11 cellular contexts compared by ENCODE assay signal in the genomic region with DNA sequence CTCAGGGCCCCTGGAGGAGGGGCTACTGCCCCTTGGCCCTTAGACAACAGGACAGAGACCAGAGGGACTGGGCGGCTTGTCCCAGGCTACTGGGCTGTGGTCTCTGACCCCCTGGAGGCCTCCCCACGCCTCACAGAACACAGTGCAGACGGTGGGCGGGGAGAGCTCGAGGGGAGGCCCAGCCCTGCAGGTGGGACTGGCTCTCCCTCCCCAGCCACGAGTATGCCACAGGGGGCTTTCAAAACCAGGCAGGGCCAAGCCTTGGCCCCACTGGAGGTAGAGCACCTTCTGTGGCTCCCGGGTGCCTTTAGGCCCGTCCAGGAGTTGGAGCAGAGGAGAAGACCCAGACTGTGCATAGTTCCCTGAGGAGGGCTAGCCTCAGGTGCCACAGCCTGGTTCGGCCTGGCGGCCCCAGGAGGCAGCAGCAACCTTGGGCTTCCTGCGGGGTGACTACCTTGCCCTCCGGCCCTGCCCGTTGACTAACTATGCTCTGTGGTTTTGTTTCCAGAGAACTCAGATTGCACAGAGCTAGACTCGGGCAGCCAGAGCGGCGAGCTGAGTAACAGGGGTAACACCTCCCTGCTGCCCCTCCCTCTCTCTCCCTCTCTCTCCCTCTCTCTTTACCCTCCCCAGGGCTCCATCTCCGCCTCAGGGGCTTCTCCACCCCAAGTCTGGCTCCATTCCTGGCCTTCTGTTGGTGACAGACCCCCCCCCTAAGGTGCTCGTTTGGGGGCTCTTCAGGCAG. TPM values are rescaled to one million over a fixed set of nuclear protein-coding genes. Genes with fewer than 3 reads are reported as not detected.
A peak's percentile ranks its signal among the peaks of the same experiment; 100 is the strongest.
DNase-seq lines count a peak whose midpoint lies in the region; ATAC-seq and TF ChIP-seq lines count a peak whose summit lies in the region.
"Had no signal": no experiment of that assay in that cellular context is flagged by ENCODE, and none has a peak within 500 bp of the region (broad histone marks: within the 10 kb centered on the region; RNA-seq: fewer than 3 reads in every experiment).

No MANE protein-coding gene starts in this region.

- H3K36me3 ChIP-seq in RWPE2 (ENCODE audit: low read depth) = peaks cover 28% of the 10 kb centered on the region
- H3K36me3 ChIP-seq in left ventricle myocardium inferior = peaks cover 48% of the 10 kb centered on the region

- ATAC-seq in activated CD8-positive, alpha-beta T cell treated with anti-CD3 and anti-CD28 coated beads for 36 hours = no peak
- ATAC-seq in activated CD8-positive, alpha-beta T cell treated with anti-CD3 and anti-CD28 coated beads, Interleukin-2, amount 10 ng/mL, durations not matched to agents 7 days and 5 days = no peak
- ATAC-seq in RWPE2 (ENCODE audit: low read depth) = peak; percentile 95
- ATAC-seq in stimulated activated memory B cell treated with anti-CD40 and anti-IgM and Interleukin-4, amounts not matched to agents 10 μg/mL and 1 μg/mL and 100 μg/mL, for 72 hours = peak; percentile 66
- no peak for ATAC-seq in HG02678 (IDR thresholded peaks at IDR 0.05; ENCODE audit: unreplicated experiment)
- no peak for ATAC-seq in HG03460 (IDR thresholded peaks at IDR 0.05; ENCODE audit: unreplicated experiment)

- no peaks in the 10 kb centered on the region for H3K27me3 ChIP-seq in RWPE2 (ENCODE audit: insufficient read depth, poor library complexity, severe bottlenecking)
- no peaks in the 10 kb centered on the region for H3K27me3 ChIP-seq in left ventricle myocardium inferior (ENCODE audit: low read depth)

- H3K4me1 ChIP-seq in RWPE2 (ENCODE audit: insufficient read depth, poor library complexity, severe bottlenecking) = peaks cover 13% of the 10 kb centered on the region
- H3K4me1 ChIP-seq in left ventricle myocardium inferior = peaks cover 19% of the 10 kb centered on the region

- peaks cover 33% of the 10 kb centered on the region for H3K4me1 Mint-ChIP-seq in activated CD8-positive, alpha-beta T cell treated with anti-CD3 and anti-CD28 coated beads for 36 hours (ENCODE audit: low read depth)
- peaks cover 36% of the 10 kb centered on the region for H3K4me1 Mint-ChIP-seq in activated CD8-positive, alpha-beta T cell treated with anti-CD3 and anti-CD28 coated beads, Interleukin-2, amount 10 ng/mL, durations not matched to agents 7 days and 5 days (ENCODE audit: low read depth)
- H3K4me1 Mint-ChIP-seq in stimulated activated memory B cell treated with anti-CD40 and anti-IgM and Interleukin-4, amounts not matched to agents 10 μg/mL and 1 μg/mL and 100 μg/mL, for 72 hours = peaks cover 63% of the 10 kb centered on the region

- CTCF ChIA-PET in activated CD8-positive, alpha-beta T cell treated with anti-CD3 and anti-CD28 coated beads for 36 hours (lab: Charles Lee) = interaction anchor here (1.0 kb wide), 1 partner anchor 14 kb away, joined by 3 read pairs; no protein-coding TSS in a partner anchor
- CTCF ChIA-PET in activated CD8-positive, alpha-beta T cell treated with anti-CD3 and anti-CD28 coated beads, Interleukin-2, amount 10 ng/mL, durations not matched to agents 7 days and 5 days (lab: Charles Lee) = no interaction called here

- H3K27me3 Mint-ChIP-seq in activated CD8-positive, alpha-beta T cell treated with anti-CD3 and anti-CD28 coated beads for 36 hours = no peaks in the 10 kb centered on the region
- no peaks in the 10 kb centered on the region for H3K27me3 Mint-ChIP-seq in activated CD8-positive, alpha-beta T cell treated with anti-CD3 and anti-CD28 coated beads, Interleukin-2, amount 10 ng/mL, durations not matched to agents 7 days and 5 days (ENCODE audit: low read depth)
- no peaks in the 10 kb centered on the region for H3K27me3 Mint-ChIP-seq in stimulated activated memory B cell treated with anti-CD40 and anti-IgM and Interleukin-4, amounts not matched to agents 10 μg/mL and 1 μg/mL and 100 μg/mL, for 72 hours

- H3K4me3 ChIP-seq in RWPE2 (ENCODE audit: severe bottlenecking) (no peak overlapping the region), left ventricle myocardium inferior (no peak overlapping the region)
- H3K4me3 ChIP-seq: skin epidermis had no signal

- H3K36me3 Mint-ChIP-seq in activated CD8-positive, alpha-beta T cell treated with anti-CD3 and anti-CD28 coated beads for 36 hours (ENCODE audit: low read depth) = peaks cover 14% of the 10 kb centered on the region
- H3K36me3 Mint-ChIP-seq in activated CD8-positive, alpha-beta T cell treated with anti-CD3 and anti-CD28 coated beads, Interleukin-2, amount 10 ng/mL, durations not matched to agents 7 days and 5 days (ENCODE audit: low read depth) = peaks cover 32% of the 10 kb centered on the region
- peaks cover 33% of the 10 kb centered on the region for H3K36me3 Mint-ChIP-seq in stimulated activated memory B cell treated with anti-CD40 and anti-IgM and Interleukin-4, amounts not matched to agents 10 μg/mL and 1 μg/mL and 100 μg/mL, for 72 hours

- no peak for DNase-seq in activated CD8-positive, alpha-beta T cell treated with anti-CD3 and anti-CD28 coated beads for 36 hours
- DNase-seq in activated CD8-positive, alpha-beta T cell treated with anti-CD3 and anti-CD28 coated beads, Interleukin-2, amount 10 ng/mL, durations not matched to agents 7 days and 5 days = no peak
- DNase-seq in RWPE2 (ENCODE audit: low spot score) = peak; percentile 92
- peak; percentile 17 for DNase-seq in left ventricle myocardium inferior
- DNase-seq in SK-N-DZ (ENCODE audit: low spot score) = no peak
- DNase-seq: activated gamma-delta T cell, NCI-H1436 had no signal

- intact Hi-C loops in activated CD8-positive, alpha-beta T cell treated with anti-CD3 and anti-CD28 coated beads for 36 hours (cut with micrococcal nuclease) = no loop called here
- intact Hi-C loops in left ventricle myocardium inferior (cut with micrococcal nuclease) = no loop called here

- POLR2A ChIA-PET in activated CD8-positive, alpha-beta T cell treated with anti-CD3 and anti-CD28 coated beads for 36 hours (lab: Charles Lee) = interaction anchor here (0.9 kb wide), 1 partner anchor 17 kb away, joined by 3 read pairs; no protein-coding TSS in a partner anchor
- POLR2A ChIA-PET in activated CD8-positive, alpha-beta T cell treated with anti-CD3 and anti-CD28 coated beads, Interleukin-2, amount 10 ng/mL, durations not matched to agents 7 days and 5 days (lab: Charles Lee) = no interaction called here

- H3K27ac Mint-ChIP-seq in activated CD8-positive, alpha-beta T cell treated with anti-CD3 and anti-CD28 coated beads for 36 hours = peak overlapping the region; percentile 6
- no peak overlapping the region for H3K27ac Mint-ChIP-seq in activated CD8-positive, alpha-beta T cell treated with anti-CD3 and anti-CD28 coated beads, Interleukin-2, amount 10 ng/mL, durations not matched to agents 7 days and 5 days
- peak overlapping the region; percentile 64 for H3K27ac Mint-ChIP-seq in stimulated activated memory B cell treated with anti-CD40 and anti-IgM and Interleukin-4, amounts not matched to agents 10 μg/mL and 1 μg/mL and 100 μg/mL, for 72 hours

- no peak overlapping the region for H3K4me3 Mint-ChIP-seq in activated CD8-positive, alpha-beta T cell treated with anti-CD3 and anti-CD28 coated beads for 36 hours
- no peak overlapping the region for H3K4me3 Mint-ChIP-seq in activated CD8-positive, alpha-beta T cell treated with anti-CD3 and anti-CD28 coated beads, Interleukin-2, amount 10 ng/mL, durations not matched to agents 7 days and 5 days
- H3K4me3 Mint-ChIP-seq in stimulated activated memory B cell treated with anti-CD40 and anti-IgM and Interleukin-4, amounts not matched to agents 10 μg/mL and 1 μg/mL and 100 μg/mL, for 72 hours = no peak overlapping the region

- H3K9me3 ChIP-seq in RWPE2 (ENCODE audit: severe bottlenecking) (no peaks in the 10 kb centered on the region), left ventricle myocardium inferior (replicated peaks) (no peaks in the 10 kb centered on the region)

- no peaks in the 10 kb centered on the region for H3K9me3 Mint-ChIP-seq in activated CD8-positive, alpha-beta T cell treated with anti-CD3 and anti-CD28 coated beads for 36 hours
- no peaks in the 10 kb centered on the region for H3K9me3 Mint-ChIP-seq in activated CD8-positive, alpha-beta T cell treated with anti-CD3 and anti-CD28 coated beads, Interleukin-2, amount 10 ng/mL, durations not matched to agents 7 days and 5 days (ENCODE audit: insufficient read depth)
- H3K9me3 Mint-ChIP-seq in stimulated activated memory B cell treated with anti-CD40 and anti-IgM and Interleukin-4, amounts not matched to agents 10 μg/mL and 1 μg/mL and 100 μg/mL, for 72 hours = no peaks in the 10 kb centered on the region

- peak overlapping the region; percentile 65 for H3K27ac ChIP-seq in RWPE2 (ENCODE audit: poor library complexity, severe bottlenecking)
- H3K27ac ChIP-seq in left ventricle myocardium inferior (replicated peaks) = peak overlapping the region; percentile 8

- no peak for TF ChIP-seq CTCF in activated CD8-positive, alpha-beta T cell treated with anti-CD3 and anti-CD28 coated beads for 36 hours (IDR thresholded peaks at IDR 0.05)
- TF ChIP-seq CTCF in RWPE2 (IDR thresholded peaks at IDR 0.05; ENCODE audit: poor library complexity, severe bottlenecking) (no peak), left ventricle myocardium inferior (IDR thresholded peaks at IDR 0.05; ENCODE audit: borderline replicate concordance) (no peak)

RNA-seq across cellular contexts. Expression of a gene that starts 15.5 kb away (rescaled TPM):
- 10 to 100 TPM; 42.9 to 43.4 TPM for total RNA-seq in activated CD8-positive, alpha-beta T cell treated with anti-CD3 and anti-CD28 coated beads for 36 hours
- 10 to 100 TPM; 51.7 to 55.4 TPM for total RNA-seq in activated CD8-positive, alpha-beta T cell treated with anti-CD3 and anti-CD28 coated beads, Interleukin-2, amount 10 ng/mL, durations not matched to agents 7 days and 5 days
- 35.8 TPM for total RNA-seq in left ventricle myocardium inferior
- 16.7 and 29.0 TPM in 2 replicates for polyA plus RNA-seq in SK-N-DZ (2014; cell fraction: cytosol; rRNA removed)
- 28.9 and 39.7 TPM in 2 replicates for polyA plus RNA-seq in SK-N-DZ (2014; cell fraction: nucleus; rRNA removed)

RNA-seq across cellular contexts. Expression of a gene that starts 22.5 kb away (rescaled TPM):
- 100 to 1,000 TPM; 118 to 120 TPM for total RNA-seq in activated CD8-positive, alpha-beta T cell treated with anti-CD3 and anti-CD28 coated beads for 36 hours
- 10 to 100 TPM; 20.8 to 21.1 TPM for total RNA-seq in activated CD8-positive, alpha-beta T cell treated with anti-CD3 and anti-CD28 coated beads, Interleukin-2, amount 10 ng/mL, durations not matched to agents 7 days and 5 days
- 53.7 TPM for total RNA-seq in left ventricle myocardium inferior
- polyA plus RNA-seq in SK-N-DZ (2014; cell fraction: cytosol; rRNA removed) = 9.9 and 12.7 TPM in 2 replicates
- polyA plus RNA-seq in SK-N-DZ (2014; cell fraction: nucleus; rRNA removed) = 5.5 and 6.9 TPM in 2 replicates

RNA-seq across cellular contexts. Expression of a gene that starts 53.0 kb away (rescaled TPM):
- 10 to 100 TPM; 34.6 to 36.7 TPM for total RNA-seq in activated CD8-positive, alpha-beta T cell treated with anti-CD3 and anti-CD28 coated beads for 36 hours
- total RNA-seq in activated CD8-positive, alpha-beta T cell treated with anti-CD3 and anti-CD28 coated beads, Interleukin-2, amount 10 ng/mL, durations not matched to agents 7 days and 5 days = 10 to 100 TPM; 57.9 to 59.6 TPM
- total RNA-seq in left ventricle myocardium inferior = 0.60 TPM
- not detected in 2 replicates for polyA plus RNA-seq in SK-N-DZ (2014; cell fraction: cytosol; rRNA removed)
- polyA plus RNA-seq in SK-N-DZ (2014; cell fraction: nucleus; rRNA removed) = not detected in 2 replicates

Comparison
In these comparisons a context has a peak if more than half of its experiments do, and no peak if none do; other contexts are left out.
1. ATAC-seq: peak in RWPE2 (single experiment) and stimulated activated memory B cell treated with anti-CD40 and anti-IgM and Interleukin-4, amounts not matched to agents 10 μg/mL and 1 μg/mL and 100 μg/mL, for 72 hours (single experiment); none in activated CD8-positive, alpha-beta T cell treated with anti-CD3 and anti-CD28 coated beads for 36 hours (single experiment), activated CD8-positive, alpha-beta T cell treated with anti-CD3 and anti-CD28 coated beads, Interleukin-2, amount 10 ng/mL, durations not matched to agents 7 days and 5 days (single experiment), HG02678 (single experiment) and HG03460 (single experiment).
2. DNase-seq: peak in RWPE2 (single experiment) and left ventricle myocardium inferior (single experiment); none in activated CD8-positive, alpha-beta T cell treated with anti-CD3 and anti-CD28 coated beads for 36 hours (single experiment), activated CD8-positive, alpha-beta T cell treated with anti-CD3 and anti-CD28 coated beads, Interleukin-2, amount 10 ng/mL, durations not matched to agents 7 days and 5 days (single experiment) and SK-N-DZ (single experiment).
3. RNA of a gene that starts 53.0 kb away (total RNA-seq): 57.9 to 59.6 TPM in activated CD8-positive, alpha-beta T cell treated with anti-CD3 and anti-CD28 coated beads, Interleukin-2, amount 10 ng/mL, durations not matched to agents 7 days and 5 days and 34.6 to 36.7 TPM in activated CD8-positive, alpha-beta T cell treated with anti-CD3 and anti-CD28 coated beads for 36 hours; 0.60 TPM in left ventricle myocardium inferior (single experiment); every median in the first group is over 10 times any median in the second.